ENCODE assay signal across 24 cellular contexts in the genomic region with DNA sequence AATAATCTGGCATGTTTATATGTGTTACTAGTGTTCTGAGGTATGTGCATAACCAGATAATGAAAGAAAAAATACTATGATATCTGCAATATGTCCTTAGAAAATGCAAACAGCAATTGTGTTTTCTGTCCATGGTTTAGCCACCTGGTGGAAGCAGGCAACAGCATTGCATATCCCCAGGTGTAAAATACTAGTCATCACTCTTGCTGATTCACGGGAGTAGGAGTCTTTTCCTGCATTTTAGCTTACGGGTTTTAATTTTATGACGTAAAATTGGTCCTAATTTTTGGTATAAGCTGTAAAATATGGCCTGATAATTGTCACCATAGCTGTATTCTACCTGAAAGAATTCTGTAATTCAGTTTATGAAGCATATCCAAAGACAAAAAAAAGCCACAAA. TPM values are rescaled to one million over a fixed set of nuclear protein-coding genes. Genes with fewer than 3 reads are reported as not detected.
DNase-seq lines count a peak whose midpoint lies in the region; ATAC-seq and TF ChIP-seq lines count a peak whose summit lies in the region.
"Had no signal": no experiment of that assay in that cellular context is flagged by ENCODE, and none has a peak within 500 bp of the region (broad histone marks: within the 10 kb centered on the region; RNA-seq: fewer than 3 reads in every experiment).

No MANE protein-coding gene starts in this region.

- H3K4me3 ChIP-seq in DND-41 (ENCODE audit: low read depth in 1 of 2, low read length in 2 of 2), result no peak overlapping the region
- no peak overlapping the region for H3K4me3 ChIP-seq in WERI-Rb-1 (ENCODE audit: low read depth, low read length)
- H3K4me3 ChIP-seq: BLaER1, gastrocnemius medialis, right atrium auricular region had no signal

- peaks cover 69% of the 10 kb centered on the region for H3K27me3 Mint-ChIP-seq in nephron (ENCODE audit: low read depth)
- H3K27me3 Mint-ChIP-seq in naive thymus-derived CD8-positive, alpha-beta T cell, result peaks cover 55 to 84% (median 75%) of the 10 kb centered on the region in 5 donors

- no peaks in the 10 kb centered on the region for H3K79me2 ChIP-seq in DND-41 (ENCODE audit: insufficient read depth, low read length)

- H3K36me3 Mint-ChIP-seq in nephron (ENCODE audit: low read depth), result no peaks in the 10 kb centered on the region
- H3K36me3 Mint-ChIP-seq in naive thymus-derived CD8-positive, alpha-beta T cell, result peaks cover 0 to 6% (median 0%) of the 10 kb centered on the region in 3 donors
- H3K36me3 Mint-ChIP-seq: IgD-negative memory B cell; stimulated activated effector memory CD8-positive, alpha-beta T cell treated with anti-CD3 and anti-CD28 coated beads, Interleukin-12 subunit alpha, Interleukin-12 subunit beta, amount 100 ng/mL, for 72 hours; WTC11 had no signal

- no peaks in the 10 kb centered on the region; the same call in 1 of the 2 replicates for H4K20me1 ChIP-seq in DND-41 (ENCODE audit: insufficient read depth, low read length)
- H4K20me1 ChIP-seq: BLaER1 had no signal

- H3K27me3 ChIP-seq in DND-41 (ENCODE audit: insufficient read depth, low read length, poor library complexity) (peaks cover 59% of the 10 kb centered on the region), WERI-Rb-1 (ENCODE audit: insufficient read depth, low read depth, severe bottlenecking) (no peaks in the 10 kb centered on the region)

- no peak overlapping the region for H3K4me2 ChIP-seq in DND-41 (ENCODE audit: insufficient read depth, low read length)
- H3K4me2 ChIP-seq: BLaER1 had no signal

- POLR2A ChIA-PET in naive thymus-derived CD8-positive, alpha-beta T cell (lab: Charles Lee), result no interaction called here

- H3K9me3 ChIP-seq in DND-41 (ENCODE audit: insufficient read depth, low read length, severe bottlenecking), result no peaks in the 10 kb centered on the region
- peaks cover 3% of the 10 kb centered on the region for H3K9me3 ChIP-seq in WERI-Rb-1 (ENCODE audit: severe bottlenecking)
- H3K9me3 ChIP-seq: gastrocnemius medialis, right atrium auricular region had no signal

- H3K4me3 Mint-ChIP-seq in nephron, result peak overlapping the region in 2 of 3 experiments; percentile 21 to 22
- H3K4me3 Mint-ChIP-seq in naive thymus-derived CD8-positive, alpha-beta T cell, result no peak overlapping the region
- H3K4me3 Mint-ChIP-seq: stimulated activated effector memory CD8-positive, alpha-beta T cell treated with anti-CD3 and anti-CD28 coated beads, Interleukin-12 subunit alpha, Interleukin-12 subunit beta, amount 100 ng/mL, for 72 hours; WTC11 had no signal

- H3K27ac ChIP-seq in DND-41 (ENCODE audit: low read length), result no peak overlapping the region
- no peak overlapping the region for H3K27ac ChIP-seq in WERI-Rb-1
- H3K27ac ChIP-seq: BLaER1, gastrocnemius medialis, HL-60, right atrium auricular region had no signal

- in situ Hi-C loops in G401 (cut with HindIII; ENCODE audit: low sequenced_read_pairs), result no loop called here

- peaks cover 14% of the 10 kb centered on the region for H3K4me1 Mint-ChIP-seq in nephron
- H3K4me1 Mint-ChIP-seq in naive thymus-derived CD8-positive, alpha-beta T cell, result peaks cover 12 to 16% (median 14%) of the 10 kb centered on the region in 4 donors

- H3K36me3 ChIP-seq in DND-41 (ENCODE audit: insufficient read depth, low read length) (no peaks in the 10 kb centered on the region), WERI-Rb-1 (no peaks in the 10 kb centered on the region)
- H3K36me3 ChIP-seq: BLaER1, gastrocnemius medialis, right atrium auricular region had no signal

- no peak for DNase-seq in DND-41
- peak; percentile 39 for DNase-seq in M059J (ENCODE audit: low read depth)
- no peak for DNase-seq in WERI-Rb-1
- no peak for DNase-seq in GOT3 (lab: John Stamatoyannopoulos, UW)
- no peak for DNase-seq in G401 (ENCODE audit: low spot score)
- DNase-seq in naive thymus-derived CD8-positive, alpha-beta T cell, result no peak
- DNase-seq: activated T-cell treated with anti-CD3 and anti-CD28 coated beads, Interleukin-2, amount 50 U/mL, for 48 hours; dermis blood vessel endothelial cell; DMS79; erythroblast; gastrocnemius medialis; midbrain; NCI-H1048; NCI-H2171; stimulated activated CD4-positive, alpha-beta T cell treated with anti-CD3 and anti-CD28 coated beads, Interleukin-15, amount 100 ng/mL, for 24 hours had no signal

- H3K9me3 Mint-ChIP-seq in nephron, result no peaks in the 10 kb centered on the region
- peaks cover 0 to 15% (median 6%) of the 10 kb centered on the region in 9 donors for H3K9me3 Mint-ChIP-seq in naive thymus-derived CD8-positive, alpha-beta T cell
- H3K9me3 Mint-ChIP-seq: stimulated activated effector memory CD8-positive, alpha-beta T cell treated with anti-CD3 and anti-CD28 coated beads, Interleukin-12 subunit alpha, Interleukin-12 subunit beta, amount 100 ng/mL, for 72 hours had no signal

- no peak for ATAC-seq in DND-41 (ENCODE audit: insufficient read depth, low read depth)
- no peak for ATAC-seq in naive thymus-derived CD8-positive, alpha-beta T cell
- ATAC-seq: gastrocnemius medialis; stimulated activated effector memory CD8-positive, alpha-beta T cell treated with anti-CD3 and anti-CD28 coated beads, Interleukin-12 subunit alpha, Interleukin-12 subunit beta, amount 100 ng/mL, for 72 hours; WTC11 had no signal

- H3K27ac Mint-ChIP-seq in nephron, result no peak overlapping the region
- H3K27ac Mint-ChIP-seq in naive thymus-derived CD8-positive, alpha-beta T cell, result no peak overlapping the region
- H3K27ac Mint-ChIP-seq: IgD-negative memory B cell; stimulated activated effector memory CD8-positive, alpha-beta T cell treated with anti-CD3 and anti-CD28 coated beads, Interleukin-12 subunit alpha, Interleukin-12 subunit beta, amount 100 ng/mL, for 72 hours; WTC11 had no signal

- peaks cover 4% of the 10 kb centered on the region; the same call in 1 of the 2 replicates for H3K4me1 ChIP-seq in DND-41 (ENCODE audit: insufficient read depth, low read length)

- TF ChIP-seq CTCF in DND-41 (IDR thresholded peaks at IDR 0.05; ENCODE audit: borderline replicate concordance, extremely low read depth, low read length, poor library complexity, severe bottlenecking) (peak; percentile 21), WERI-Rb-1 (IDR thresholded peaks at IDR 0.05; ENCODE audit: low read depth, low read length) (0 out of 2 replicates have a peak, but pooled peaks have one; percentile 13), nephron (IDR thresholded peaks at IDR 0.05; ENCODE audit: unreplicated experiment in 3 of 3) (no peak)

- no peak overlapping the region for H3K9ac ChIP-seq in DND-41 (ENCODE audit: low read depth, low read length)
- H3K9ac ChIP-seq: BLaER1 had no signal

- no peak overlapping the region for H2AFZ ChIP-seq in DND-41 (ENCODE audit: low read depth, low read length)

RNA-seq across cellular contexts. Expression of gene RNF182, which starts 2.5 kb away (rescaled TPM):
- 19.7 and 26.5 TPM in 2 replicates for total RNA-seq in M059J (2014; rRNA removed; shearing (Covaris generic))
- 0.31 and 1.9 TPM in 2 replicates for total RNA-seq in G401 (2014; rRNA removed; shearing (Covaris generic))
- not detected for total RNA-seq in naive thymus-derived CD8-positive, alpha-beta T cell
- not detected for polyA plus RNA-seq in naive thymus-derived CD8-positive, alpha-beta T cell
- total RNA-seq: bronchial epithelial cell; T-helper 1 cell treated with Interleukin-12 subunit alpha and Interleukin-12 subunit beta and Interleukin-4 antibody, amounts not matched to agents 30 ng/mL and 1 ng/mL, for 36 hours had no signal
- polyA plus RNA-seq: IgD-negative memory B cell had no signal

Comparison
In these comparisons a context has a peak if more than half of its experiments do, and no peak if none do; other contexts are left out.
1. CTCF ChIP-seq: peak in DND-41 (single experiment) and WERI-Rb-1 (single experiment); none in nephron (0 of 3).
2. H3K4me3 Mint-ChIP-seq: peak in nephron (2 of 3); none in naive thymus-derived CD8-positive, alpha-beta T cell (0 of 10).